Comparison of ENCODE assay signal across 15 cellular contexts in the genomic region with DNA sequence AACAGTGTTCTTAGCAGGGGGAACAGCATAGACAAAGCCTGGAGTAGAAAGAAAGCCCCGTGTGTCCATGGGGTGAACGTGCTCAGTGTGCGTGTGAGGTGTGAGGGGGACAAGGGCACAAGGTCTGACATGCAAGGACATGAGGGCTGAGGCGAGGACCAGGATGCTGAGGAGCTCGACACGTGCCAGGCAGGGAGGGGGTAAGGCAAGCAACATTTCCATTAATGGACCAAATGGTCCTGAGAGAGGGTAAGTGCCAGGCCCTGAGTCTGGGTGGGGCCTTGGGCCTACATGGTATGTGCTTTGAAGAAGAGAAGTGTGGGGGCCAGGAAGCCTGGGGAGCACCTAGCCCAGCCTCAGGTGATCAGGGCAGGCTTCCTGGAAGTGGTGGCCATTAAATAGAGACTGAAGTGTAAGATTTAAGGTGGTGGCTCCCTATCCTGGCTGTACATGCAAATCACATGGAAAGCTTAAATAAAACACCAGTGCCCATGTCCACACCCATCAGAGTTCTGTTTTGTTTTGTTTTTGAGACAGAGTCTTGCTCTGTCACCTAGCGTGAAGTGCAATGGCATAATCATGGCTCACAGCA. TPM values are rescaled to one million over a fixed set of nuclear protein-coding genes. Genes with fewer than 3 reads are reported as not detected.
DNase-seq lines count a peak whose midpoint lies in the region; ATAC-seq and TF ChIP-seq lines count a peak whose summit lies in the region.
"Had no signal": no experiment of that assay in that cellular context is flagged by ENCODE, and none has a peak within 500 bp of the region (broad histone marks: within the 10 kb centered on the region; RNA-seq: fewer than 3 reads in every experiment).

No MANE protein-coding gene starts in this region.

- peaks cover 9% of the 10 kb centered on the region for H3K4me1 Mint-ChIP-seq in activated naive CD8-positive, alpha-beta T cell treated with anti-CD3 and anti-CD28 coated beads, Interleukin-2, amount 10 ng/mL, durations not matched to agents 7 days and 5 days
- H3K4me1 Mint-ChIP-seq in activated naive CD8-positive, alpha-beta T cell treated with anti-CD3 and anti-CD28 coated beads for 36 hours = no peaks in the 10 kb centered on the region
- H3K4me1 Mint-ChIP-seq in activated B cell treated with CpG ODN at 0.5 μM for 24 hours (peaks cover 4% of the 10 kb centered on the region), immature natural killer cell (peaks cover 31 to 42% of the 10 kb centered on the region in 2 donors)
- peaks cover 11 to 38% of the 10 kb centered on the region in 2 donors for H3K4me1 Mint-ChIP-seq in stimulated activated naive B cell treated with anti-CD40 and anti-IgM and Interleukin-4, amounts not matched to agents 10 μg/mL and 1 μg/mL and 100 μg/mL, for 72 hours

- CTCF ChIA-PET in activated B cell treated with CpG ODN at 0.5 μM for 24 hours (lab: Charles Lee) = interaction anchor here (1.0 kb wide), 1 partner anchor 14 kb away, joined by 3 read pairs; no protein-coding TSS in a partner anchor

- no peaks in the 10 kb centered on the region for H3K27me3 Mint-ChIP-seq in activated naive CD8-positive, alpha-beta T cell treated with anti-CD3 and anti-CD28 coated beads, Interleukin-2, amount 10 ng/mL, durations not matched to agents 7 days and 5 days
- H3K27me3 Mint-ChIP-seq in activated naive CD8-positive, alpha-beta T cell treated with anti-CD3 and anti-CD28 coated beads for 36 hours = no peaks in the 10 kb centered on the region
- H3K27me3 Mint-ChIP-seq in activated B cell treated with CpG ODN at 0.5 μM for 24 hours (no peaks in the 10 kb centered on the region), immature natural killer cell (ENCODE audit: low read depth in 3 of 3) (peaks cover 0 to 2% (median 2%) of the 10 kb centered on the region in 3 donors)
- no peaks in the 10 kb centered on the region for H3K27me3 Mint-ChIP-seq in stimulated activated naive B cell treated with anti-CD40 and anti-IgM and Interleukin-4, amounts not matched to agents 10 μg/mL and 1 μg/mL and 100 μg/mL, for 72 hours

- intact Hi-C loops in activated B cell treated with CpG ODN at 0.5 μM for 24 hours (cut with micrococcal nuclease) = no loop called here

- peaks cover 14% of the 10 kb centered on the region for H3K36me3 Mint-ChIP-seq in activated naive CD8-positive, alpha-beta T cell treated with anti-CD3 and anti-CD28 coated beads, Interleukin-2, amount 10 ng/mL, durations not matched to agents 7 days and 5 days
- H3K36me3 Mint-ChIP-seq in activated naive CD8-positive, alpha-beta T cell treated with anti-CD3 and anti-CD28 coated beads for 36 hours = peaks cover 3% of the 10 kb centered on the region
- H3K36me3 Mint-ChIP-seq in activated B cell treated with CpG ODN at 0.5 μM for 24 hours (ENCODE audit: low read depth) (peaks cover 68% of the 10 kb centered on the region), immature natural killer cell (peaks cover 7 to 37% (median 13%) of the 10 kb centered on the region in 3 donors)
- peaks cover 43 to 51% of the 10 kb centered on the region in 2 donors for H3K36me3 Mint-ChIP-seq in stimulated activated naive B cell treated with anti-CD40 and anti-IgM and Interleukin-4, amounts not matched to agents 10 μg/mL and 1 μg/mL and 100 μg/mL, for 72 hours

- no peak for ATAC-seq in activated naive CD8-positive, alpha-beta T cell treated with anti-CD3 and anti-CD28 coated beads, Interleukin-2, amount 10 ng/mL, durations not matched to agents 7 days and 5 days (ENCODE audit: low read depth)
- ATAC-seq in activated B cell treated with CpG ODN at 0.5 μM for 24 hours (ENCODE audit: low read depth) (no peak), GM21786 (IDR thresholded peaks at IDR 0.05; ENCODE audit: unreplicated experiment) (no peak), GM19324 (IDR thresholded peaks at IDR 0.05; ENCODE audit: low FRiP score, unreplicated experiment) (no peak)
- ATAC-seq in stimulated activated naive B cell treated with anti-CD40 and anti-IgM and Interleukin-4, amounts not matched to agents 10 μg/mL and 1 μg/mL and 100 μg/mL, for 72 hours (replicated peaks) = no peak

- TF ChIP-seq CTCF in activated B cell treated with CpG ODN at 0.5 μM for 24 hours (IDR thresholded peaks at IDR 0.05) = no peak

- no peaks in the 10 kb centered on the region for H3K9me3 Mint-ChIP-seq in activated naive CD8-positive, alpha-beta T cell treated with anti-CD3 and anti-CD28 coated beads, Interleukin-2, amount 10 ng/mL, durations not matched to agents 7 days and 5 days
- H3K9me3 Mint-ChIP-seq in activated naive CD8-positive, alpha-beta T cell treated with anti-CD3 and anti-CD28 coated beads for 36 hours = no peaks in the 10 kb centered on the region
- H3K9me3 Mint-ChIP-seq in activated B cell treated with CpG ODN at 0.5 μM for 24 hours = no peaks in the 10 kb centered on the region
- no peaks in the 10 kb centered on the region for H3K9me3 Mint-ChIP-seq in immature natural killer cell
- no peaks in the 10 kb centered on the region for H3K9me3 Mint-ChIP-seq in stimulated activated naive B cell treated with anti-CD40 and anti-IgM and Interleukin-4, amounts not matched to agents 10 μg/mL and 1 μg/mL and 100 μg/mL, for 72 hours

- H3K27ac Mint-ChIP-seq in activated naive CD8-positive, alpha-beta T cell treated with anti-CD3 and anti-CD28 coated beads, Interleukin-2, amount 10 ng/mL, durations not matched to agents 7 days and 5 days = peak overlapping the region; percentile 30
- no peak overlapping the region for H3K27ac Mint-ChIP-seq in activated naive CD8-positive, alpha-beta T cell treated with anti-CD3 and anti-CD28 coated beads for 36 hours
- peak overlapping the region; percentile 35 for H3K27ac Mint-ChIP-seq in activated B cell treated with CpG ODN at 0.5 μM for 24 hours
- peak overlapping the region in 4 of 6 donors; percentile 75 to 92 (median 86) for H3K27ac Mint-ChIP-seq in immature natural killer cell
- H3K27ac Mint-ChIP-seq in stimulated activated naive B cell treated with anti-CD40 and anti-IgM and Interleukin-4, amounts not matched to agents 10 μg/mL and 1 μg/mL and 100 μg/mL, for 72 hours = peak overlapping the region; percentile 20

- DNase-seq in activated naive CD8-positive, alpha-beta T cell treated with anti-CD3 and anti-CD28 coated beads, Interleukin-2, amount 10 ng/mL, durations not matched to agents 7 days and 5 days = no peak
- DNase-seq in activated naive CD8-positive, alpha-beta T cell treated with anti-CD3 and anti-CD28 coated beads for 36 hours = no peak
- no peak for DNase-seq in activated B cell treated with CpG ODN at 0.5 μM for 24 hours
- DNase-seq in immature natural killer cell = no peak
- DNase-seq in stimulated activated naive B cell treated with anti-CD40 and anti-IgM and Interleukin-4, amounts not matched to agents 10 μg/mL and 1 μg/mL and 100 μg/mL, for 72 hours = no peak
- DNase-seq in anterior cingulate cortex (lab: John Stamatoyannopoulos, UW) = no peak
- DNase-seq: activated CD4-positive, CD25-positive, alpha-beta regulatory T cell treated with anti-CD3 and anti-CD28 coated beads, Interleukin-2, amount 50 U/mL, for 72 hours; COR-L47; midbrain; NCI-H1694 treated with DMSO at 0.1 percent for 48 hours; NCI-H226; T1000; testis had no signal

- H3K4me3 Mint-ChIP-seq in activated naive CD8-positive, alpha-beta T cell treated with anti-CD3 and anti-CD28 coated beads, Interleukin-2, amount 10 ng/mL, durations not matched to agents 7 days and 5 days = no peak overlapping the region
- H3K4me3 Mint-ChIP-seq in activated naive CD8-positive, alpha-beta T cell treated with anti-CD3 and anti-CD28 coated beads for 36 hours = no peak overlapping the region
- H3K4me3 Mint-ChIP-seq in activated B cell treated with CpG ODN at 0.5 μM for 24 hours (no peak overlapping the region), immature natural killer cell (peak overlapping the region in 1 of 5 donors; percentile 33)
- H3K4me3 Mint-ChIP-seq in stimulated activated naive B cell treated with anti-CD40 and anti-IgM and Interleukin-4, amounts not matched to agents 10 μg/mL and 1 μg/mL and 100 μg/mL, for 72 hours = no peak overlapping the region

- POLR2A ChIA-PET in activated naive CD8-positive, alpha-beta T cell treated with anti-CD3 and anti-CD28 coated beads, Interleukin-2, amount 10 ng/mL, durations not matched to agents 7 days and 5 days (lab: Charles Lee) = no interaction called here
- POLR2A ChIA-PET in activated B cell treated with CpG ODN at 0.5 μM for 24 hours (lab: Charles Lee) = interaction anchor here (2.6 kb wide), 1 partner anchor 12 kb away, joined by 6 read pairs; no protein-coding TSS in a partner anchor

RNA-seq across cellular contexts. Expression of a gene that starts 29.3 kb away (rescaled TPM):
- total RNA-seq in activated naive CD8-positive, alpha-beta T cell treated with anti-CD3 and anti-CD28 coated beads, Interleukin-2, amount 10 ng/mL, durations not matched to agents 7 days and 5 days = 100 to 1,000 TPM; 172 to 177 TPM
- 10 to 100 TPM; 72.3 to 73.1 TPM for total RNA-seq in activated naive CD8-positive, alpha-beta T cell treated with anti-CD3 and anti-CD28 coated beads for 36 hours
- total RNA-seq in activated B cell treated with CpG ODN at 0.5 μM for 24 hours = 109 and 128 TPM in 2 replicates
- 100 to 1,000 TPM in 2 of 3 donors, 10 to 100 TPM in 1; 97.6 to 209 (median 108) TPM for polyA plus RNA-seq in immature natural killer cell
